ENCODE assay signal across 8 cellular contexts in the genomic region with DNA sequence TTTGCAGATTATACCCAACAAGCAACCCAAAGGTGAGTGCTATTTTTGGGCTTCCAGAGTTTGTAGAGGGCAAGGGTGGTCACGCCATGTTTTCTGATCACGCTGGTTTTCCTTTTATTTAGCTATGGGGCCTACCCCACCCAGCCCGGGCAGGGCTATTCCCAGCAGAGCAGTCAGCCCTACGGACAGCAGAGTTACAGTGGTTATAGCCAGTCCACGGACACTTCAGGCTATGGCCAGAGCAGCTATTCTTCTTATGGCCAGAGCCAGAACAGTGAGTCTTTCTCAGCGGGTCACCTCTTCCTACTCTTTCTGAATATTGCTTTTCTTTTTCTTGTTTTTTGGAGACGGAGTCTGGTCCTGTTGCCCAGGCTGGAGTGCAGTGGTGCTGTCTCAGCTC. TPM values are rescaled to one million over a fixed set of nuclear protein-coding genes. Genes with fewer than 3 reads are reported as not detected.
DNase-seq lines count a peak whose midpoint lies in the region; ATAC-seq and TF ChIP-seq lines count a peak whose summit lies in the region.

No MANE protein-coding gene starts in this region.

- peak overlapping the region; percentile 57 for H3K27ac Mint-ChIP-seq in activated naive CD8-positive, alpha-beta T cell treated with anti-CD3 and anti-CD28 coated beads, Interleukin-2, amount 10 ng/mL, durations not matched to agents 7 days and 5 days

- peak overlapping the region in 9 of 12 donors; percentile 60 to 99 (median 83) for H3K4me3 ChIP-seq in heart left ventricle
- H3K4me3 ChIP-seq in kidney epithelial cell (ENCODE audit: low read depth, low read length), result peak overlapping the region; percentile 63
- peak overlapping the region in 3 of 4 donors; percentile 71 to 94 (median 82) for H3K4me3 ChIP-seq in upper lobe of left lung

- TF ChIP-seq POLR2A in heart left ventricle (IDR thresholded peaks at IDR 0.05) (no peak), upper lobe of left lung (IDR thresholded peaks at IDR 0.05) (no peak)

- TF ChIP-seq EP300 in upper lobe of left lung (IDR thresholded peaks at IDR 0.05), result no peak

- H3K9me3 Mint-ChIP-seq in activated naive CD8-positive, alpha-beta T cell treated with anti-CD3 and anti-CD28 coated beads, Interleukin-2, amount 10 ng/mL, durations not matched to agents 7 days and 5 days, result no peaks in the 10 kb centered on the region

- intact Hi-C loops in heart left ventricle (cut with DNase I) (loop anchor here in 8 of 10 donors (2.0 to 10.0 kb wide), 6 partner anchors 16 to 275 kb away; partner anchors contain the start of genes ZNF843 (in 5 of the 8), ARMC5 (in 2 of the 8), ZNF646 (in 1 of the 8) and ZNF668 (in 1 of the 8)), Right ventricle myocardium inferior (cut with DNase I) (loop anchor here (10.0 kb wide), 1 partner anchor 262 kb away; the partner anchor contains the start of gene ZNF843)

- TF ChIP-seq CTCF in heart left ventricle (IDR thresholded peaks at IDR 0.05), result no peak
- TF ChIP-seq CTCF in kidney epithelial cell (IDR thresholded peaks at IDR 0.05; ENCODE audit: insufficient read depth, low read length, poor library complexity, severe bottlenecking), result no peak
- no peak for TF ChIP-seq CTCF in upper lobe of left lung (IDR thresholded peaks at IDR 0.05)

- peaks cover 3 to 59% (median 51%) of the 10 kb centered on the region in 9 donors for H3K36me3 ChIP-seq in heart left ventricle
- H3K36me3 ChIP-seq in kidney epithelial cell (ENCODE audit: control insufficient read depth, insufficient read depth, low read length), result peaks cover 5% of the 10 kb centered on the region
- H3K36me3 ChIP-seq in upper lobe of left lung, result peaks cover 34 to 54% (median 44%) of the 10 kb centered on the region in 4 donors

- POLR2A ChIA-PET in activated naive CD8-positive, alpha-beta T cell treated with anti-CD3 and anti-CD28 coated beads, Interleukin-2, amount 10 ng/mL, durations not matched to agents 7 days and 5 days (lab: Charles Lee), result interaction anchor here (0.7 to 3.2 kb wide), 6 partner anchors 15 to 276 kb away, joined by 3 to 30 read pairs (median 4); partner anchors contain the start of genes KAT8 and PYCARD

- ATAC-seq in heart left ventricle, result no peak
- ATAC-seq in Right ventricle myocardium inferior, result no peak
- no peak for ATAC-seq in activated naive CD8-positive, alpha-beta T cell treated with anti-CD3 and anti-CD28 coated beads, Interleukin-2, amount 10 ng/mL, durations not matched to agents 7 days and 5 days (ENCODE audit: low read depth)
- no peak for ATAC-seq in upper lobe of left lung (ENCODE audit: low FRiP score in 2 of 2)
- no peak for ATAC-seq in HG02798 (IDR thresholded peaks at IDR 0.05; ENCODE audit: poor library complexity, unreplicated experiment)

- H3K4me3 Mint-ChIP-seq in activated naive CD8-positive, alpha-beta T cell treated with anti-CD3 and anti-CD28 coated beads, Interleukin-2, amount 10 ng/mL, durations not matched to agents 7 days and 5 days, result peak overlapping the region; percentile 99

- H3K27ac ChIP-seq in heart left ventricle, result peak overlapping the region in 3 of 12 donors; percentile 4 to 95 (median 93)
- peak overlapping the region in 2 of 4 donors; percentile 19 to 98 for H3K27ac ChIP-seq in upper lobe of left lung

- peaks cover 60% of the 10 kb centered on the region for H3K4me1 Mint-ChIP-seq in activated naive CD8-positive, alpha-beta T cell treated with anti-CD3 and anti-CD28 coated beads, Interleukin-2, amount 10 ng/mL, durations not matched to agents 7 days and 5 days

- H3K36me3 Mint-ChIP-seq in activated naive CD8-positive, alpha-beta T cell treated with anti-CD3 and anti-CD28 coated beads, Interleukin-2, amount 10 ng/mL, durations not matched to agents 7 days and 5 days, result peaks cover 58% of the 10 kb centered on the region

- H3K9me3 ChIP-seq in heart left ventricle (no peaks in the 10 kb centered on the region), upper lobe of left lung (no peaks in the 10 kb centered on the region)

- WGBS in heart left ventricle, 4 donors, result 23 to 28% (median 24%) methylated on average over 7 of the region's 7 CpGs
- 33 to 48% methylated on average over 7 of the region's 7 CpGs for WGBS in upper lobe of left lung, 2 donors

- no peaks in the 10 kb centered on the region for H3K27me3 Mint-ChIP-seq in activated naive CD8-positive, alpha-beta T cell treated with anti-CD3 and anti-CD28 coated beads, Interleukin-2, amount 10 ng/mL, durations not matched to agents 7 days and 5 days

- H3K4me1 ChIP-seq in heart left ventricle, result peaks cover 0 to 69% (median 39%) of the 10 kb centered on the region in 12 donors
- peaks cover 40 to 65% (median 42%) of the 10 kb centered on the region in 4 donors for H3K4me1 ChIP-seq in upper lobe of left lung

- H3K27me3 ChIP-seq in heart left ventricle (peaks cover 0 to 5% (median 0%) of the 10 kb centered on the region in 9 donors), kidney epithelial cell (ENCODE audit: control insufficient read depth, insufficient read depth, low read length) (no peaks in the 10 kb centered on the region), upper lobe of left lung (no peaks in the 10 kb centered on the region)

- no peak for DNase-seq in heart left ventricle
- DNase-seq in Right ventricle myocardium inferior (ENCODE audit: missing footprints), result no peak
- no peak for DNase-seq in activated naive CD8-positive, alpha-beta T cell treated with anti-CD3 and anti-CD28 coated beads, Interleukin-2, amount 10 ng/mL, durations not matched to agents 7 days and 5 days
- no peak for DNase-seq in kidney epithelial cell (ENCODE audit: low read depth)
- no peak for DNase-seq in upper lobe of left lung
- DNase-seq in DMS79 treated with DMSO at 0.1 percent for 48 hours (lab: John Stamatoyannopoulos, UW), result no peak
- no peak for DNase-seq in dermis blood vessel endothelial cell

RNA-seq across cellular contexts. Expression of gene FUS, which starts 2.5 kb away (rescaled TPM):
- total RNA-seq in heart left ventricle, result 100 to 1,000 TPM in 7 of 9 donors, 10 to 100 TPM in 2; 20.3 to 213 (median 127) TPM
- polyA plus RNA-seq in heart left ventricle, result 100 to 1,000 TPM; 127 to 155 TPM
- total RNA-seq in Right ventricle myocardium inferior, result 86.8 TPM
- total RNA-seq in activated naive CD8-positive, alpha-beta T cell treated with anti-CD3 and anti-CD28 coated beads, Interleukin-2, amount 10 ng/mL, durations not matched to agents 7 days and 5 days, result 100 to 1,000 TPM; 540 to 618 TPM
- total RNA-seq in kidney epithelial cell, result 71.9 and 83.1 TPM in 2 replicates
- total RNA-seq in upper lobe of left lung, result 100 to 1,000 TPM in 3 of 6 donors, 10 to 100 TPM in 3; 65.7 to 258 (median 145) TPM
- 68.2 and 71.3 TPM in 2 replicates for total RNA-seq in dermis blood vessel endothelial cell

RNA-seq across cellular contexts. Expression of gene PYCARD, which starts 20.2 kb away (rescaled TPM):
- total RNA-seq in heart left ventricle (10 to 100 TPM in 3 of 9 donors, 1 to 10 TPM in 6; 2.0 to 42.2 (median 5.2) TPM), Right ventricle myocardium inferior (9.1 TPM), kidney epithelial cell (38.5 and 38.6 TPM in 2 replicates), upper lobe of left lung (100 to 1,000 TPM in 1 of 6 donors, 10 to 100 TPM in 5; 44.0 to 103 (median 83.7) TPM), dermis blood vessel endothelial cell (74.5 and 101 TPM in 2 replicates)
- polyA plus RNA-seq in heart left ventricle, result 10 to 100 TPM in 1 of 2 donors, 1 to 10 TPM in 1; 3.9 to 10.0 TPM
- total RNA-seq in activated naive CD8-positive, alpha-beta T cell treated with anti-CD3 and anti-CD28 coated beads, Interleukin-2, amount 10 ng/mL, durations not matched to agents 7 days and 5 days, result 10 to 100 TPM; 82.3 to 87.0 TPM

RNA-seq across cellular contexts. Expression of gene TRIM72, which starts 31.5 kb away (rescaled TPM):
- total RNA-seq in heart left ventricle (1 to 10 TPM in 8 of 9 donors, under 1 TPM in 1; 0.32 to 3.4 (median 1.6) TPM), Right ventricle myocardium inferior (2.1 TPM), kidney epithelial cell (not detected in 2 replicates), upper lobe of left lung (under 1 TPM in 1 of 6 donors, not detected in 5; 0.27 TPM), dermis blood vessel endothelial cell (not detected in 2 replicates)
- 1 to 10 TPM; 1.0 to 1.2 TPM for polyA plus RNA-seq in heart left ventricle
- total RNA-seq in activated naive CD8-positive, alpha-beta T cell treated with anti-CD3 and anti-CD28 coated beads, Interleukin-2, amount 10 ng/mL, durations not matched to agents 7 days and 5 days, result not detected

RNA-seq across cellular contexts. Expression of gene PRSS36, which starts 32.5 kb away (rescaled TPM):
- total RNA-seq in heart left ventricle (1 to 10 TPM in 7 of 9 donors, under 1 TPM in 2; 0.35 to 5.1 (median 1.2) TPM), Right ventricle myocardium inferior (3.0 TPM), kidney epithelial cell (0.55 and 1.5 TPM in 2 replicates), upper lobe of left lung (10 to 100 TPM in 2 of 6 donors, 1 to 10 TPM in 4; 1.4 to 61.8 (median 5.6) TPM), dermis blood vessel endothelial cell (0.51 TPM in 1 of 2 replicates, not detected in the other)
- 1 to 10 TPM; 1.0 to 2.6 TPM for polyA plus RNA-seq in heart left ventricle
- 1 to 10 TPM in 1 of 2 experiments, under 1 TPM in 1; 0.31 to 1.1 TPM for total RNA-seq in activated naive CD8-positive, alpha-beta T cell treated with anti-CD3 and anti-CD28 coated beads, Interleukin-2, amount 10 ng/mL, durations not matched to agents 7 days and 5 days

RNA-seq across cellular contexts. Expression of gene PYDC1, which starts 34.5 kb away (rescaled TPM):
- total RNA-seq in heart left ventricle (not detected), Right ventricle myocardium inferior (not detected), kidney epithelial cell (not detected in 2 replicates), upper lobe of left lung (not detected), dermis blood vessel endothelial cell (not detected in 2 replicates)
- polyA plus RNA-seq in heart left ventricle, result not detected
- not detected for total RNA-seq in activated naive CD8-positive, alpha-beta T cell treated with anti-CD3 and anti-CD28 coated beads, Interleukin-2, amount 10 ng/mL, durations not matched to agents 7 days and 5 days
